In the genomic region with DNA sequence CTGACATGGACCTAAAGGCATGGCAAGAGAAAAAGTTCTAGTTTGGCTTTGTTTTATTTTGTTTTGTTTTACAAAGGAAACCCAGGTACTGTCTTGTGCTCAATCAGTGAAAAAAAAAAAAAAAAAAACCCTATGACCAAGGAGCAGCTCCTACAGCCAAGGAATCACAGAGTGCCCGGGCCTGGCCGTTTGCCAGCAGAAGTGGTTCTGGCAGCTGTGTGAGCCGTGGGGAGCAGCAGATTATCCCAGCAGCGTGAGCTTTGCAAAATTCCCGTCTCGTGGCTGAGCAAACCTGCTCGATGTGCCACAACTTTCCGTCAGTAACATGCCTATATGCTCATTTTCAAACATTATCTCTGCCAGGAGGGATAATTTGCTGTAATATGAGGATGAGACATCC, we compare ENCODE assay signal across 10 cellular contexts.
DNase-seq lines count a peak whose midpoint lies in the region; ATAC-seq and TF ChIP-seq lines count a peak whose summit lies in the region.
"Had no signal": no experiment of that assay in that cellular context is flagged by ENCODE, and none has a peak within 500 bp of the region (broad histone marks: within the 10 kb centered on the region; RNA-seq: fewer than 3 reads in every experiment).

No MANE protein-coding gene starts in this region.

- ATAC-seq in HG03159 (IDR thresholded peaks at IDR 0.05; ENCODE audit: unreplicated experiment) (no peak), HG03571 (IDR thresholded peaks at IDR 0.05; ENCODE audit: unreplicated experiment) (no peak), GM21717 (IDR thresholded peaks at IDR 0.05; ENCODE audit: unreplicated experiment) (no peak), HG03521 (IDR thresholded peaks at IDR 0.05; ENCODE audit: unreplicated experiment) (no peak)

- H3K27ac ChIP-seq in coronary artery: no peak overlapping the region

- peak; percentile 46 for DNase-seq in DMS153 treated with DMSO at 0.1 percent for 48 hours (lab: John Stamatoyannopoulos, UW; ENCODE audit: unreplicated experiment)
- peak; percentile 51 for DNase-seq in NCI-H2227 treated with DMSO at 0.1 percent for 48 hours (lab: John Stamatoyannopoulos, UW)
- no peak for DNase-seq in coronary artery (ENCODE audit: low spot score)
- DNase-seq in nucleus accumbens (lab: John Stamatoyannopoulos, UW): peak in 32 of 56 donors; percentile 1 to 70 (median 12)
- DNase-seq: DMS53, T1000 had no signal

- TF ChIP-seq CTCF in coronary artery (IDR thresholded peaks at IDR 0.05): no peak

- peak overlapping the region; percentile 38 for H3K4me3 ChIP-seq in coronary artery
